20 cellular contexts compared by ENCODE assay signal in the genomic region with DNA sequence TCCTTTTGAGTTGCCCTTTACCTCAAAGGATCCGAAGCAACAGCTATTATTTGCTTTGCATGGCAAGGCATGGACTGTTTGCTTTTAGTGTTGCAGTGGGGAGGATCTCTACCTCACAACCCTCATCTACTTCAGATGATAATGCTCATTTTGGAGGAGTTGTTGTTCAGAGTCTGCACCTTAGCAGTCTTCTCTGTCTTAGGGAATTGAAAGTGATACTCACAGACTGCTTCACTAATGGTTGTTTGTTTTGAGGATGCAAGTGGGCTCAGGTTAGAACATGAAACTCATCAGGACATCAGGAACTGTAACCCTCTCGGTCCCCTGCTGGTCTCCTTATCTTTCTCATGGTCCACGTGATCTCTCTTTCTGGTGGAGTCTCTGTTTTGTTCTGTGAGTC.
DNase-seq lines count a peak whose midpoint lies in the region; TF ChIP-seq lines count a peak whose summit lies in the region.
"Had no signal": no experiment of that assay in that cellular context is flagged by ENCODE, and none has a peak within 500 bp of the region (broad histone marks: within the 10 kb centered on the region; RNA-seq: fewer than 3 reads in every experiment).

No MANE protein-coding gene starts in this region.

- peak; percentile 33 for DNase-seq in NCI-H187 treated with DMSO at 0.1 percent for 48 hours (lab: John Stamatoyannopoulos, UW)
- DNase-seq in NCI-H187 (lab: John Stamatoyannopoulos, UW): no peak
- peak; percentile 3 for DNase-seq in GM12865 (ENCODE audit: low read depth)
- peak; percentile 64 for DNase-seq in esophagus muscularis mucosa (ENCODE audit: extremely low spot score)
- DNase-seq in NCI-H2171 treated with DMSO at 0.1 percent for 48 hours (lab: John Stamatoyannopoulos, UW): no peak
- DNase-seq in GOT3 (lab: John Stamatoyannopoulos, UW): no peak
- DNase-seq: ACHN; AML-193; BE2C; CD4-positive, alpha-beta T cell; CD8-positive, alpha-beta memory T cell; DMS53; DMS79 treated with DMSO at 0.1 percent for 48 hours; GF-D8; GM23248; H9 had no signal

- H3K36me3 ChIP-seq in KMS-11 (ENCODE audit: insufficient read depth): no peaks in the 10 kb centered on the region
- no peaks in the 10 kb centered on the region for H3K36me3 ChIP-seq in esophagus muscularis mucosa
- H3K36me3 ChIP-seq: BE2C; BLaER1 treated with 17β-estradiol and CSF1 and Interleukin-3, amounts not matched to agents 10 nM and 100 nM had no signal

- H2AFZ ChIP-seq in KMS-11 (ENCODE audit: low read depth): peak overlapping the region; percentile 4; the same call in 1 of the 2 replicates
- H2AFZ ChIP-seq: GM23248 had no signal

- 79% methylated on average over 3 of the region's 3 CpGs for WGBS in esophagus muscularis mucosa

- no peaks in the 10 kb centered on the region for H4K20me1 ChIP-seq in KMS-11 (ENCODE audit: insufficient read depth)
- H4K20me1 ChIP-seq: BLaER1 treated with 17β-estradiol and CSF1 and Interleukin-3, amounts not matched to agents 10 nM and 100 nM had no signal

- H3K27ac ChIP-seq in KMS-11: no peak overlapping the region
- H3K27ac ChIP-seq in esophagus muscularis mucosa (replicated peaks in 1 of 4): no peak overlapping the region
- H3K27ac ChIP-seq: 22Rv1; A549; BLaER1 treated with 17β-estradiol and CSF1 and Interleukin-3, amounts not matched to agents 10 nM and 100 nM; GM23248 had no signal

- TF ChIP-seq CTCF in GM12865 (IDR thresholded peaks at IDR 0.05; ENCODE audit: insufficient read depth, low read depth, low read length, missing control alignments) (no peak), KMS-11 (conservative IDR thresholded peaks at IDR 0.05; ENCODE audit: low read depth, low read length) (no peak), esophagus muscularis mucosa (IDR thresholded peaks at IDR 0.05) (no peak)

- H3K4me2 ChIP-seq in KMS-11: 0 out of 2 replicates have a peak overlapping the region, but pooled peaks have one; percentile 5
- H3K4me2 ChIP-seq: A549; BLaER1 treated with 17β-estradiol and CSF1 and Interleukin-3, amounts not matched to agents 10 nM and 100 nM had no signal

- TF ChIP-seq POLR2A in esophagus muscularis mucosa (IDR thresholded peaks at IDR 0.05; ENCODE audit: low read depth): no peak

- no peak overlapping the region for H3K4me3 ChIP-seq in GM12865 (ENCODE audit: low read depth, low read length)
- no peak overlapping the region for H3K4me3 ChIP-seq in KMS-11 (IDR thresholded peaks at IDR 0.05; ENCODE audit: insufficient read depth, low read depth, low read length)
- H3K4me3 ChIP-seq in esophagus muscularis mucosa: no peak overlapping the region
- H3K4me3 ChIP-seq: A549; BLaER1 treated with 17β-estradiol and CSF1 and Interleukin-3, amounts not matched to agents 10 nM and 100 nM; GM23248 had no signal

- no peaks in the 10 kb centered on the region for H3K79me2 ChIP-seq in KMS-11 (ENCODE audit: insufficient read depth, low read depth)

- no peak overlapping the region for H3K9ac ChIP-seq in KMS-11
- H3K9ac ChIP-seq: BLaER1 treated with 17β-estradiol and CSF1 and Interleukin-3, amounts not matched to agents 10 nM and 100 nM; GM23248 had no signal

- peaks cover 0 to 7% (median 0%) of the 10 kb centered on the region in 4 donors for H3K9me3 ChIP-seq in esophagus muscularis mucosa
- H3K9me3 ChIP-seq: A549, BE2C had no signal

- TF ChIP-seq EP300 in esophagus muscularis mucosa (IDR thresholded peaks at IDR 0.05): no peak

- intact Hi-C loops in esophagus muscularis mucosa (cut with DNase I): no loop called here

- H3K27me3 ChIP-seq in KMS-11 (ENCODE audit: insufficient read depth, low read depth) (no peaks in the 10 kb centered on the region), esophagus muscularis mucosa (peaks cover 0 to 3% (median 0%) of the 10 kb centered on the region in 4 donors)
- H3K27me3 ChIP-seq: BE2C; BLaER1 treated with 17β-estradiol and CSF1 and Interleukin-3, amounts not matched to agents 10 nM and 100 nM had no signal

- H3K4me1 ChIP-seq in KMS-11 (ENCODE audit: low read depth, poor library complexity, severe bottlenecking) (peaks cover 16% of the 10 kb centered on the region), esophagus muscularis mucosa (no peaks in the 10 kb centered on the region)
- H3K4me1 ChIP-seq: A549, BE2C had no signal

Comparison
In these comparisons a context has a peak if more than half of its experiments do, and no peak if none do; other contexts are left out.
1. DNase-seq: peak in NCI-H187 treated with DMSO at 0.1 percent for 48 hours (single experiment), GM12865 (single experiment) and esophagus muscularis mucosa (single experiment); none in NCI-H187 (0 of 2), NCI-H2171 treated with DMSO at 0.1 percent for 48 hours (single experiment) and GOT3 (single experiment).